Comparison of ENCODE assay signal across 25 cellular contexts in the genomic region with DNA sequence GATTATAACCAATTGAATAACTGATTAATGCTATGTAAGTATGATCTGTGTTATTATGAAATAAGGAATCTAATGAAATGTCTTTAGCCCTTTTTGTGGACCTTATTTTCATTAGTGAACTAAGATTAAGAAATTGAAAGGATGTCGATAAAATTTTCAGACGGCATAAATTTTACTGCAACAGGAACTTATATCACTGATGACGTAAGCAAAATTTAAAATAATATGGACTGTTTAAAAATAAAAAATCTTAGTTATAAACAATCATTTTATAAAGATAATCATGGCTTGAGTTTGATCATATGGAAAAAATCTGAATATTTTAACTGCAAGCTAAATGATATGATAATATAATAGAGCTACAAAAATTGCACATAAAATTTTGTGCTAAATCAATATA.
"Had no signal": no experiment of that assay in that cellular context is flagged by ENCODE, and none has a peak within 500 bp of the region (broad histone marks: within the 10 kb centered on the region; RNA-seq: fewer than 3 reads in every experiment).

No MANE protein-coding gene starts in this region.

- H3K27ac Mint-ChIP-seq: dendritic cell treated with granulocyte-macrophage colony-stimulating factor and Interleukin-4, amounts not matched to agents 40 ng/mL and 50 ng/mL, for 4 days; effector memory CD8-positive, alpha-beta T cell; endodermal cell; immature natural killer cell; mesothelial cell of epicardium had no signal

- ATAC-seq: effector memory CD8-positive, alpha-beta T cell; foreskin keratinocyte; gastroesophageal sphincter; heart left ventricle; left cardiac atrium; left lung; left ventricle myocardium superior; lower lobe of right lung; mucosa of descending colon had no signal

- H3K4me1 Mint-ChIP-seq: endodermal cell, immature natural killer cell, mesothelial cell of epicardium, naive B cell had no signal

- H3K4me3 Mint-ChIP-seq: dendritic cell treated with granulocyte-macrophage colony-stimulating factor and Interleukin-4, amounts not matched to agents 40 ng/mL and 50 ng/mL, for 4 days; effector memory CD8-positive, alpha-beta T cell; endodermal cell; immature natural killer cell; mesothelial cell of epicardium; naive B cell had no signal

- H3K36me3 Mint-ChIP-seq: immature natural killer cell, mesothelial cell of epicardium, naive B cell had no signal

- H3K9me3 ChIP-seq: colonic mucosa, esophagus muscularis mucosa, gastroesophageal sphincter, heart left ventricle, left lung, lower lobe of right lung, mucosa of descending colon had no signal

- H2AFZ ChIP-seq: hepatocyte had no signal

- H3K27me3 ChIP-seq: colonic mucosa, esophagus muscularis mucosa, foreskin keratinocyte, gastroesophageal sphincter, heart left ventricle, hepatocyte, left lung had no signal

- H3K27ac ChIP-seq: colonic mucosa, esophagus muscularis mucosa, foreskin keratinocyte, gastroesophageal sphincter, heart left ventricle, hepatocyte, left lung, lower lobe of right lung had no signal

- H3K36me3 ChIP-seq: colonic mucosa, esophagus muscularis mucosa, gastroesophageal sphincter, heart left ventricle, left lung, lower lobe of right lung had no signal

- FAIRE-seq: endometrium, endothelial cell of umbilical vein, frontal cortex had no signal

- H3K4me2 ChIP-seq: hepatocyte had no signal

- DNase-seq: colonic mucosa; cortex of kidney; effector CD8-positive, alpha-beta T cell; effector memory CD8-positive, alpha-beta T cell; endodermal cell; foreskin keratinocyte; heart left ventricle; hypothalamus; immature natural killer cell; islet precursor cell; left cardiac atrium; left lung; left ventricle myocardium superior; lower lobe of right lung; mesenchymal stem cell; mucosa of descending colon; naive B cell had no signal

- H3K27me3 Mint-ChIP-seq: dendritic cell treated with granulocyte-macrophage colony-stimulating factor and Interleukin-4, amounts not matched to agents 40 ng/mL and 50 ng/mL, for 4 days; effector memory CD8-positive, alpha-beta T cell; naive B cell had no signal

- H3K79me2 ChIP-seq: hepatocyte had no signal

- H3K9me3 Mint-ChIP-seq: dendritic cell treated with granulocyte-macrophage colony-stimulating factor and Interleukin-4, amounts not matched to agents 40 ng/mL and 50 ng/mL, for 4 days; endodermal cell had no signal

- H3K4me3 ChIP-seq: colonic mucosa, esophagus muscularis mucosa, gastroesophageal sphincter, heart left ventricle, hepatocyte, left lung, lower lobe of right lung, mucosa of descending colon had no signal

- H3K4me1 ChIP-seq: colonic mucosa, esophagus muscularis mucosa, foreskin keratinocyte, gastroesophageal sphincter, heart left ventricle, left lung, lower lobe of right lung had no signal
